Comparison of ENCODE assay signal across 9 cellular contexts in the genomic region with DNA sequence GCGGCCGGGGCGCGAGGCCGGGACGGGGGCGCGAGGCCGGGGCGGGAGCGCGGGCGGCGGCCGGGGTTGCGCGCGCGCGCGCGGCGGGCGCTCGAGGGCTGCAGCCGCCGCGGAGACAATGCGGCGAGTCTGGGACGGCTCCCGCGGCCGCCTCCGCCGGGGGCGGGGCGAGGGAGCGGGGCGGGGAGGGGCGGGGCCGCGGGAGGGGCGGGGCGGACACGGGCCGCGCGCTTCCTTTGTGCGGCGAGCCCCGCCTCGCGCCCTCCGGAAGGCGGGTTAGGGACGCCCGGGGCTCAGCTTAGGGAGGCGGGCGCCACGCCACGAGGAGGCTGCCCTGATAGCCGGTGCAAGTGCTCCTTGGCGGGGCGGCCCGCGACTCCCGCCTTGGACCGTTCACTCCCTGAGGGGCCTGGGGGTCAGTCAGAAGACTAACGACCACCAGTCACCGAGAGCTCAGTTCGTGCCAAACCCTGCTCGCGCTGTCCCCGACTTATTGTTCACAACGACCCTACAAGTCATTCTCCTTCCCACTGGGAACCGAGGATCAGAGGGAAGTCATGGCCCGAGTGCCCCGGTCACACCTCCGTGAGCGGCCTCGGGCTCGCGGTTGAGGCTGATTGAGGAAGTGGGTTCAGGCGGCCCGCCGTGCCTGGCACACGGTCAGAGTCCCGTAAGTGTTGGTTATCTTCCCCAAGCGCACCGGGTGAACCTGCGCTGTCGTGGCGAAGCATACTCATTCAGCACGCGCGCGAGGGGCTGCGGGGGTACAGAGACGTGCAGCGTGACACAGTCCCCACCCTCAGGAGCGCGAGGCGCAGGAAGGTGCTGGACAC. TPM values are rescaled to one million over a fixed set of nuclear protein-coding genes. Genes with fewer than 3 reads are reported as not detected.
A peak's percentile ranks its signal among the peaks of the same experiment; 100 is the strongest.
DNase-seq lines count a peak whose midpoint lies in the region; ATAC-seq and TF ChIP-seq lines count a peak whose summit lies in the region.
"Had no signal": no experiment of that assay in that cellular context is flagged by ENCODE, and none has a peak within 500 bp of the region (broad histone marks: within the 10 kb centered on the region; RNA-seq: fewer than 3 reads in every experiment).

No MANE protein-coding gene starts in this region.

- peak overlapping the region; percentile 93 for H3K27ac Mint-ChIP-seq in dendritic cell treated with granulocyte-macrophage colony-stimulating factor and Interleukin-4, amounts not matched to agents 40 ng/mL and 50 ng/mL, for 4 days

- peak overlapping the region; percentile 89 for H3K4me3 Mint-ChIP-seq in dendritic cell treated with granulocyte-macrophage colony-stimulating factor and Interleukin-4, amounts not matched to agents 40 ng/mL and 50 ng/mL, for 4 days

- H3K36me3 Mint-ChIP-seq in dendritic cell treated with granulocyte-macrophage colony-stimulating factor and Interleukin-4, amounts not matched to agents 40 ng/mL and 50 ng/mL, for 4 days (ENCODE audit: low read depth) = peaks cover 35% of the 10 kb centered on the region

- peaks cover 39% of the 10 kb centered on the region for H3K4me1 Mint-ChIP-seq in dendritic cell treated with granulocyte-macrophage colony-stimulating factor and Interleukin-4, amounts not matched to agents 40 ng/mL and 50 ng/mL, for 4 days (ENCODE audit: low read depth)

- H3K36me3 ChIP-seq in BJ (ENCODE audit: control insufficient read depth, insufficient read depth, low read length) (peaks cover 8% of the 10 kb centered on the region), liver (ENCODE audit: control insufficient read depth in 4 of 4, insufficient read depth in 3 of 4, low read depth in 1 of 4, low read length in 3 of 4) (peaks cover 0 to 2% (median 0%) of the 10 kb centered on the region in 4 donors)

- H3K4me1 ChIP-seq in liver (ENCODE audit: control insufficient read depth in 4 of 4, insufficient read depth in 4 of 4, low read length in 3 of 4) = peaks cover 0 to 39% (median 20%) of the 10 kb centered on the region in 4 donors

- intact Hi-C loops in dendritic cell treated with granulocyte-macrophage colony-stimulating factor and Interleukin-4, amounts not matched to agents 40 ng/mL and 50 ng/mL, for 4 days (cut with micrococcal nuclease) = no loop called here

- DNase-seq in BJ (ENCODE audit: low read depth) (no peak), GM19238 (ENCODE audit: insufficient read length, low spot score) (peak; percentile 94), NCI-H510A treated with DMSO at 0.1 percent for 48 hours (lab: John Stamatoyannopoulos, UW) (peak; percentile 88)
- DNase-seq in activated CD4-positive, alpha-beta T cell treated with anti-CD3 and anti-CD28 coated beads, Interleukin-2, amount 50 U/mL, for 1 hour = peak; percentile 73
- peak; percentile 78 for DNase-seq in stimulated activated CD4-positive, alpha-beta T cell treated with anti-CD3 and anti-CD28 coated beads, Interleukin-4, amount 100 ng/mL, for 1 hour

- H3K9ac ChIP-seq in liver (ENCODE audit: low read depth in 1 of 2, low read length in 2 of 2) = peak overlapping the region in 1 of 2 donors; percentile 97

- peak overlapping the region; percentile 82 for H3K4me3 ChIP-seq in BJ (ENCODE audit: low read depth, low read length)
- H3K4me3 ChIP-seq in liver (ENCODE audit: low read depth in 1 of 3, low read length in 3 of 3) = peak overlapping the region; percentile 73 to 94 (median 76)

- peak; percentile 76 for ATAC-seq in HG03354 (IDR thresholded peaks at IDR 0.05; ENCODE audit: poor library complexity, severe bottlenecking, unreplicated experiment)

- H3K9me3 Mint-ChIP-seq in dendritic cell treated with granulocyte-macrophage colony-stimulating factor and Interleukin-4, amounts not matched to agents 40 ng/mL and 50 ng/mL, for 4 days = no peaks in the 10 kb centered on the region

- H3K9me3 ChIP-seq in liver (ENCODE audit: control insufficient read depth in 4 of 4, low read length in 3 of 4) = no peaks in the 10 kb centered on the region

- peak overlapping the region; percentile 84 to 97 for H3K27ac ChIP-seq in liver (ENCODE audit: low read depth in 1 of 2, low read length in 2 of 2)

- peak in 1 of 2 donors; percentile 8 for TF ChIP-seq RAD21 in liver (IDR thresholded peaks at IDR 0.05)

- CTCF ChIA-PET in BJ (lab: Yijun Ruan, JAX) = interaction anchor here (1.0 to 2.3 kb wide), 7 partner anchors 10 to 106 kb away, joined by 3 to 8 read pairs (median 3); no protein-coding TSS in a partner anchor

- POLR2A ChIA-PET in BJ (lab: Charles Lee) = interaction anchor here (0.5 to 0.6 kb wide), 2 partner anchors 14 to 40 kb away, joined by 3 to 10 read pairs; no protein-coding TSS in a partner anchor

- TF ChIP-seq CTCF in BJ (IDR thresholded peaks at IDR 0.05; ENCODE audit: insufficient read depth, low read depth, low read length) = no peak
- TF ChIP-seq CTCF in liver (IDR thresholded peaks at IDR 0.05; ENCODE audit: low read depth, low read length, missing input control) = no peak

- WGBS in liver = under 1% methylated on average over 104 of the region's 104 CpGs

- H3K27me3 Mint-ChIP-seq in dendritic cell treated with granulocyte-macrophage colony-stimulating factor and Interleukin-4, amounts not matched to agents 40 ng/mL and 50 ng/mL, for 4 days = no peaks in the 10 kb centered on the region

- H3K27me3 ChIP-seq in BJ (ENCODE audit: control insufficient read depth, insufficient read depth, low read length) (no peaks in the 10 kb centered on the region), liver (ENCODE audit: control insufficient read depth in 4 of 4, insufficient read depth in 4 of 4, low read length in 3 of 4) (no peaks in the 10 kb centered on the region)

TF ChIP-seq in liver, 16 proteins besides CTCF, POLR2A, EP300 and RAD21:
- TF ChIP-seq HNF4G (IDR thresholded peaks at IDR 0.05) = no peak
- TF ChIP-seq, protein P1, sequence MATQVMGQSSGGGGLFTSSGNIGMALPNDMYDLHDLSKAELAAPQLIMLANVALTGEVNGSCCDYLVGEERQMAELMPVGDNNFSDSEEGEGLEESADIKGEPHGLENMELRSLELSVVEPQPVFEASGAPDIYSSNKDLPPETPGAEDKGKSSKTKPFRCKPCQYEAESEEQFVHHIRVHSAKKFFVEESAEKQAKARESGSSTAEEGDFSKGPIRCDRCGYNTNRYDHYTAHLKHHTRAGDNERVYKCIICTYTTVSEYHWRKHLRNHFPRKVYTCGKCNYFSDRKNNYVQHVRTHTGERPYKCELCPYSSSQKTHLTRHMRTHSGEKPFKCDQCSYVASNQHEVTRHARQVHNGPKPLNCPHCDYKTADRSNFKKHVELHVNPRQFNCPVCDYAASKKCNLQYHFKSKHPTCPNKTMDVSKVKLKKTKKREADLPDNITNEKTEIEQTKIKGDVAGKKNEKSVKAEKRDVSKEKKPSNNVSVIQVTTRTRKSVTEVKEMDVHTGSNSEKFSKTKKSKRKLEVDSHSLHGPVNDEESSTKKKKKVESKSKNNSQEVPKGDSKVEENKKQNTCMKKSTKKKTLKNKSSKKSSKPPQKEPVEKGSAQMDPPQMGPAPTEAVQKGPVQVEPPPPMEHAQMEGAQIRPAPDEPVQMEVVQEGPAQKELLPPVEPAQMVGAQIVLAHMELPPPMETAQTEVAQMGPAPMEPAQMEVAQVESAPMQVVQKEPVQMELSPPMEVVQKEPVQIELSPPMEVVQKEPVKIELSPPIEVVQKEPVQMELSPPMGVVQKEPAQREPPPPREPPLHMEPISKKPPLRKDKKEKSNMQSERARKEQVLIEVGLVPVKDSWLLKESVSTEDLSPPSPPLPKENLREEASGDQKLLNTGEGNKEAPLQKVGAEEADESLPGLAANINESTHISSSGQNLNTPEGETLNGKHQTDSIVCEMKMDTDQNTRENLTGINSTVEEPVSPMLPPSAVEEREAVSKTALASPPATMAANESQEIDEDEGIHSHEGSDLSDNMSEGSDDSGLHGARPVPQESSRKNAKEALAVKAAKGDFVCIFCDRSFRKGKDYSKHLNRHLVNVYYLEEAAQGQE (IDR thresholded peaks at IDR 0.05) = no peak
- peak; percentile 64 for TF ChIP-seq NR2F2 (IDR thresholded peaks at IDR 0.05)
- TF ChIP-seq HNF4A (conservative IDR thresholded peaks at IDR 0.05) = no peak
- no peak for TF ChIP-seq FOXA2 (IDR thresholded peaks at IDR 0.05)
- TF ChIP-seq, protein P2, sequence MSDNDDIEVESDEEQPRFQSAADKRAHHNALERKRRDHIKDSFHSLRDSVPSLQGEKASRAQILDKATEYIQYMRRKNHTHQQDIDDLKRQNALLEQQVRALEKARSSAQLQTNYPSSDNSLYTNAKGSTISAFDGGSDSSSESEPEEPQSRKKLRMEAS (IDR thresholded peaks at IDR 0.05) = peak; percentile 51
- TF ChIP-seq YY1 (IDR thresholded peaks at IDR 0.05) = peak; percentile 40
- TF ChIP-seq SP1 (IDR thresholded peaks at IDR 0.05) = peak; percentile 28
TF ChIP-seq in liver: peak in this region for 4.

RNA-seq across cellular contexts. Expression of a gene that starts 29.1 kb away (rescaled TPM):
- polyA plus RNA-seq in BJ (2011; rRNA removed) = not detected in 2 replicates
- polyA minus RNA-seq in BJ (2011; rRNA and poly(A)+ RNA removed) = not detected in 2 replicates
- total RNA-seq in liver = not detected
- not detected for polyA plus RNA-seq in liver
- total RNA-seq: T-helper 2 cell treated with Interferon-gamma antibody and Interleukin-4, amounts not matched to agents 100 ng/mL and 5 ng/mL, for 36 hours had no signal
